1 cellular context compared by ENCODE assay signal in the genomic region with DNA sequence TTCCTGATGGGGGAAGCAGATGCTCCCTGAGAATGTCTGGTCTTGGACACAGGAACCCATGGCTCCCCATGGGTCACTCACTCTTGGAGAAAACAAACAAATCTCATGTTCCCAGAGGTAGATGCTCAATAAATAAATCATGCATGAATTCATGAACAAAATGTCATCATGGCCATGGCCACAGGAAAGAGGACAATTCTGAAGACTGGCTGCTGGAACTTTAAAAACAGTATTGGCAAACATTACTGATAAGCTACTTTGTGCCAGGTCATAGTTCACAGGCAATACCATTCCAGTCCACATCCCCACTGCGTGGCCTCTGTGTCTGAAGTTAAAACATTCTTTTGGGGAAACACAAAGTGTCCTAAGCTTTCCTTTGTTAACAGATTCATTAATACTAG.
TF ChIP-seq lines count a peak whose summit lies in the region.

No MANE protein-coding gene starts in this region.

TF ChIP-seq in HepG2, 621 proteins besides CTCF, POLR2A, EP300 and RAD21 (continued from another document and continues in another):
- TF ChIP-seq, protein P1, sequence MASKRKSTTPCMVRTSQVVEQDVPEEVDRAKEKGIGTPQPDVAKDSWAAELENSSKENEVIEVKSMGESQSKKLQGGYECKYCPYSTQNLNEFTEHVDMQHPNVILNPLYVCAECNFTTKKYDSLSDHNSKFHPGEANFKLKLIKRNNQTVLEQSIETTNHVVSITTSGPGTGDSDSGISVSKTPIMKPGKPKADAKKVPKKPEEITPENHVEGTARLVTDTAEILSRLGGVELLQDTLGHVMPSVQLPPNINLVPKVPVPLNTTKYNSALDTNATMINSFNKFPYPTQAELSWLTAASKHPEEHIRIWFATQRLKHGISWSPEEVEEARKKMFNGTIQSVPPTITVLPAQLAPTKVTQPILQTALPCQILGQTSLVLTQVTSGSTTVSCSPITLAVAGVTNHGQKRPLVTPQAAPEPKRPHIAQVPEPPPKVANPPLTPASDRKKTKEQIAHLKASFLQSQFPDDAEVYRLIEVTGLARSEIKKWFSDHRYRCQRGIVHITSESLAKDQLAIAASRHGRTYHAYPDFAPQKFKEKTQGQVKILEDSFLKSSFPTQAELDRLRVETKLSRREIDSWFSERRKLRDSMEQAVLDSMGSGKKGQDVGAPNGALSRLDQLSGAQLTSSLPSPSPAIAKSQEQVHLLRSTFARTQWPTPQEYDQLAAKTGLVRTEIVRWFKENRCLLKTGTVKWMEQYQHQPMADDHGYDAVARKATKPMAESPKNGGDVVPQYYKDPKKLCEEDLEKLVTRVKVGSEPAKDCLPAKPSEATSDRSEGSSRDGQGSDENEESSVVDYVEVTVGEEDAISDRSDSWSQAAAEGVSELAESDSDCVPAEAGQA (IDR thresholded peaks at IDR 0.05; ENCODE audit: low read depth) = no peak
- TF ChIP-seq, protein P1 (CRISPR knock-in tag; IDR thresholded peaks at IDR 0.05; ENCODE audit: borderline replicate concordance) = no peak
- TF ChIP-seq ZNF232 (CRISPR knock-in tag; IDR thresholded peaks at IDR 0.05; ENCODE audit: borderline replicate concordance) (no peak), KLF11 (CRISPR knock-in tag; IDR thresholded peaks at IDR 0.05) (no peak), HCFC1 (IDR thresholded peaks at IDR 0.05; ENCODE audit: low read depth, low read length) (no peak), ZFP36 (IDR thresholded peaks at IDR 0.05; ENCODE audit: borderline replicate concordance, low read depth, low read length, partially characterized antibody) (no peak), MED8 (CRISPR knock-in tag; IDR thresholded peaks at IDR 0.05; ENCODE audit: insufficient replicate concordance) (no peak), FOXP4 (CRISPR knock-in tag; IDR thresholded peaks at IDR 0.05) (peak; percentile 80), ZNF317 (CRISPR knock-in tag; IDR thresholded peaks at IDR 0.05) (peak; percentile 74; the same call in 1 of the 2 replicates), ZNF414 (CRISPR knock-in tag; IDR thresholded peaks at IDR 0.05) (no peak), ZNF225 (CRISPR knock-in tag; IDR thresholded peaks at IDR 0.05) (no peak), BHLHE40 (IDR thresholded peaks at IDR 0.05; ENCODE audit: low read length) (no peak), ZSCAN25 (CRISPR knock-in tag; IDR thresholded peaks at IDR 0.05) (no peak), ZNF556 (CRISPR knock-in tag; IDR thresholded peaks at IDR 0.05; ENCODE audit: borderline replicate concordance) (no peak), ZNF607 (CRISPR knock-in tag; IDR thresholded peaks at IDR 0.05; ENCODE audit: borderline replicate concordance) (no peak), REPIN1 (CRISPR knock-in tag; IDR thresholded peaks at IDR 0.05; ENCODE audit: borderline replicate concordance, low read depth) (peak; percentile 52), MTF1 (CRISPR knock-in tag; IDR thresholded peaks at IDR 0.05) (no peak), ZZZ3 (CRISPR knock-in tag; IDR thresholded peaks at IDR 0.05; ENCODE audit: borderline replicate concordance) (no peak), KDM4B (CRISPR knock-in tag; IDR thresholded peaks at IDR 0.05) (no peak), ADNP (CRISPR knock-in tag; IDR thresholded peaks at IDR 0.05) (no peak), MLLT10 (CRISPR knock-in tag; IDR thresholded peaks at IDR 0.05) (no peak), ATF4 (CRISPR knock-in tag; IDR thresholded peaks at IDR 0.05) (peak in 1 of 2 experiments; percentile 54; a peak in 2 of 4 replicates), ZMAT3 (CRISPR knock-in tag; conservative IDR thresholded peaks at IDR 0.05) (no peak), ZNF660 (CRISPR knock-in tag; IDR thresholded peaks at IDR 0.05; ENCODE audit: borderline replicate concordance, low read depth) (no peak), MYNN (CRISPR knock-in tag; IDR thresholded peaks at IDR 0.05; ENCODE audit: low read depth) (no peak), GLI4 (CRISPR knock-in tag; IDR thresholded peaks at IDR 0.05; ENCODE audit: borderline replicate concordance) (no peak), PRDM10 (CRISPR knock-in tag; IDR thresholded peaks at IDR 0.05; ENCODE audit: low read depth) (peak; percentile 94), GABPA (IDR thresholded peaks at IDR 0.05; ENCODE audit: low read depth, low read length) (no peak), GABPA (CRISPR knock-in tag; IDR thresholded peaks at IDR 0.05; ENCODE audit: low read depth) (no peak), TARDBP (CRISPR knock-in tag; IDR thresholded peaks at IDR 0.05) (peak; percentile 89; the same call in 1 of the 2 replicates)
- TF ChIP-seq, protein P2, sequence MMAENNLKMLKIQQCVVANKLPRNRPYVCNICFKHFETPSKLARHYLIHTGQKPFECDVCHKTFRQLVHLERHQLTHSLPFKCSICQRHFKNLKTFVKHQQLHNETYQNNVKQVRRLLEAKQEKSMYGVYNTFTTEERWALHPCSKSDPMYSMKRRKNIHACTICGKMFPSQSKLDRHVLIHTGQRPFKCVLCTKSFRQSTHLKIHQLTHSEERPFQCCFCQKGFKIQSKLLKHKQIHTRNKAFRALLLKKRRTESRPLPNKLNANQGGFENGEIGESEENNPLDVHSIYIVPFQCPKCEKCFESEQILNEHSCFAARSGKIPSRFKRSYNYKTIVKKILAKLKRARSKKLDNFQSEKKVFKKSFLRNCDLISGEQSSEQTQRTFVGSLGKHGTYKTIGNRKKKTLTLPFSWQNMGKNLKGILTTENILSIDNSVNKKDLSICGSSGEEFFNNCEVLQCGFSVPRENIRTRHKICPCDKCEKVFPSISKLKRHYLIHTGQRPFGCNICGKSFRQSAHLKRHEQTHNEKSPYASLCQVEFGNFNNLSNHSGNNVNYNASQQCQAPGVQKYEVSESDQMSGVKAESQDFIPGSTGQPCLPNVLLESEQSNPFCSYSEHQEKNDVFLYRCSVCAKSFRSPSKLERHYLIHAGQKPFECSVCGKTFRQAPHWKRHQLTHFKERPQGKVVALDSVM (CRISPR knock-in tag; IDR thresholded peaks at IDR 0.05) = no peak; the same call in 1 of the 2 replicates
- TF ChIP-seq, protein P3, sequence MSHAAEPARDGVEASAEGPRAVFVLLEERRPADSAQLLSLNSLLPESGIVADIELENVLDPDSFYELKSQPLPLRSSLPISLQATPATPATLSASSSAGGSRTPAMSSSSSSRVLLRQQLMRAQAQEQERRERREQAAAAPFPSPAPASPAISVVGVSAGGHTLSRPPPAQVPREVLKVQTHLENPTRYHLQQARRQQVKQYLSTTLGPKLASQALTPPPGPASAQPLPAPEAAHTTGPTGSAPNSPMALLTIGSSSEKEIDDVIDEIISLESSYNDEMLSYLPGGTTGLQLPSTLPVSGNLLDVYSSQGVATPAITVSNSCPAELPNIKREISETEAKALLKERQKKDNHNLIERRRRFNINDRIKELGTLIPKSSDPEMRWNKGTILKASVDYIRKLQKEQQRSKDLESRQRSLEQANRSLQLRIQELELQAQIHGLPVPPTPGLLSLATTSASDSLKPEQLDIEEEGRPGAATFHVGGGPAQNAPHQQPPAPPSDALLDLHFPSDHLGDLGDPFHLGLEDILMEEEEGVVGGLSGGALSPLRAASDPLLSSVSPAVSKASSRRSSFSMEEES (CRISPR knock-in tag; IDR thresholded peaks at IDR 0.05) = 0 out of 2 replicates have a peak, but pooled peaks have one; percentile 38
- TF ChIP-seq, protein P4, sequence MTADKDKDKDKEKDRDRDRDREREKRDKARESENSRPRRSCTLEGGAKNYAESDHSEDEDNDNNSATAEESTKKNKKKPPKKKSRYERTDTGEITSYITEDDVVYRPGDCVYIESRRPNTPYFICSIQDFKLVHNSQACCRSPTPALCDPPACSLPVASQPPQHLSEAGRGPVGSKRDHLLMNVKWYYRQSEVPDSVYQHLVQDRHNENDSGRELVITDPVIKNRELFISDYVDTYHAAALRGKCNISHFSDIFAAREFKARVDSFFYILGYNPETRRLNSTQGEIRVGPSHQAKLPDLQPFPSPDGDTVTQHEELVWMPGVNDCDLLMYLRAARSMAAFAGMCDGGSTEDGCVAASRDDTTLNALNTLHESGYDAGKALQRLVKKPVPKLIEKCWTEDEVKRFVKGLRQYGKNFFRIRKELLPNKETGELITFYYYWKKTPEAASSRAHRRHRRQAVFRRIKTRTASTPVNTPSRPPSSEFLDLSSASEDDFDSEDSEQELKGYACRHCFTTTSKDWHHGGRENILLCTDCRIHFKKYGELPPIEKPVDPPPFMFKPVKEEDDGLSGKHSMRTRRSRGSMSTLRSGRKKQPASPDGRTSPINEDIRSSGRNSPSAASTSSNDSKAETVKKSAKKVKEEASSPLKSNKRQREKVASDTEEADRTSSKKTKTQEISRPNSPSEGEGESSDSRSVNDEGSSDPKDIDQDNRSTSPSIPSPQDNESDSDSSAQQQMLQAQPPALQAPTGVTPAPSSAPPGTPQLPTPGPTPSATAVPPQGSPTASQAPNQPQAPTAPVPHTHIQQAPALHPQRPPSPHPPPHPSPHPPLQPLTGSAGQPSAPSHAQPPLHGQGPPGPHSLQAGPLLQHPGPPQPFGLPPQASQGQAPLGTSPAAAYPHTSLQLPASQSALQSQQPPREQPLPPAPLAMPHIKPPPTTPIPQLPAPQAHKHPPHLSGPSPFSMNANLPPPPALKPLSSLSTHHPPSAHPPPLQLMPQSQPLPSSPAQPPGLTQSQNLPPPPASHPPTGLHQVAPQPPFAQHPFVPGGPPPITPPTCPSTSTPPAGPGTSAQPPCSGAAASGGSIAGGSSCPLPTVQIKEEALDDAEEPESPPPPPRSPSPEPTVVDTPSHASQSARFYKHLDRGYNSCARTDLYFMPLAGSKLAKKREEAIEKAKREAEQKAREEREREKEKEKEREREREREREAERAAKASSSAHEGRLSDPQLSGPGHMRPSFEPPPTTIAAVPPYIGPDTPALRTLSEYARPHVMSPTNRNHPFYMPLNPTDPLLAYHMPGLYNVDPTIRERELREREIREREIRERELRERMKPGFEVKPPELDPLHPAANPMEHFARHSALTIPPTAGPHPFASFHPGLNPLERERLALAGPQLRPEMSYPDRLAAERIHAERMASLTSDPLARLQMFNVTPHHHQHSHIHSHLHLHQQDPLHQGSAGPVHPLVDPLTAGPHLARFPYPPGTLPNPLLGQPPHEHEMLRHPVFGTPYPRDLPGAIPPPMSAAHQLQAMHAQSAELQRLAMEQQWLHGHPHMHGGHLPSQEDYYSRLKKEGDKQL (CRISPR knock-in tag; IDR thresholded peaks at IDR 0.05; ENCODE audit: low read depth) = peak; percentile 49; the same call in 1 of the 2 replicates
